8 cellular contexts compared by ENCODE assay signal in genomic region chr3:100634493-100635272, GRCh38. TPM values are rescaled to one million over a fixed set of nuclear protein-coding genes. Genes with fewer than 3 reads are reported as not detected.
DNase-seq lines count a peak whose midpoint lies in the region; ATAC-seq and TF ChIP-seq lines count a peak whose summit lies in the region.

No MANE protein-coding gene starts in this region.

- H3K27ac ChIP-seq in SJCRH30 = no peak overlapping the region

- no peak overlapping the region for H3K4me3 Mint-ChIP-seq in stimulated activated naive CD8-positive, alpha-beta T cell treated with anti-CD3 and anti-CD28 coated beads, Interleukin-15, amount 100 ng/mL, for 72 hours

- peaks cover 14% of the 10 kb centered on the region for H3K27me3 Mint-ChIP-seq in stimulated activated naive CD8-positive, alpha-beta T cell treated with anti-CD3 and anti-CD28 coated beads, Interleukin-15, amount 100 ng/mL, for 72 hours

- H3K36me3 ChIP-seq in SJCRH30 = no peaks in the 10 kb centered on the region

- ATAC-seq in HG02678 (IDR thresholded peaks at IDR 0.05; ENCODE audit: unreplicated experiment) (peak; percentile 56), HG03025 (IDR thresholded peaks at IDR 0.05; ENCODE audit: low FRiP score, unreplicated experiment) (no peak)
- peak; percentile 69 for ATAC-seq in stimulated activated naive CD8-positive, alpha-beta T cell treated with anti-CD3 and anti-CD28 coated beads, Interleukin-15, amount 100 ng/mL, for 72 hours

- DNase-seq in ELF-1 (ENCODE audit: low read depth, low spot score) (peak; percentile 23), SJCRH30 (peak; percentile 34 to 42), fibroblast of the aortic adventitia (ENCODE audit: low read depth) (peak; percentile 32)
- peak; percentile 29 to 34 for DNase-seq in stimulated activated naive CD8-positive, alpha-beta T cell treated with anti-CD3 and anti-CD28 coated beads, Interleukin-15, amount 100 ng/mL, for 72 hours
- DNase-seq in activated effector memory CD4-positive, alpha-beta T cell treated with anti-CD3 and anti-CD28 coated beads, Interleukin-2, amount 50 U/mL, for 16 hours = no peak
- no peak for DNase-seq in activated effector memory CD4-positive, alpha-beta T cell treated with Interleukin-2 at 50 U/mL for 16 hours

- no peaks in the 10 kb centered on the region for H3K9me3 ChIP-seq in SJCRH30 (replicated peaks)

- H3K4me3 ChIP-seq in SJCRH30 (no peak overlapping the region), fibroblast of the aortic adventitia (ENCODE audit: low read depth, low read length) (no peak overlapping the region)

- H3K4me1 ChIP-seq in SJCRH30 = no peaks in the 10 kb centered on the region

- H3K9me3 Mint-ChIP-seq in stimulated activated naive CD8-positive, alpha-beta T cell treated with anti-CD3 and anti-CD28 coated beads, Interleukin-15, amount 100 ng/mL, for 72 hours = no peaks in the 10 kb centered on the region

- H3K4me1 Mint-ChIP-seq in stimulated activated naive CD8-positive, alpha-beta T cell treated with anti-CD3 and anti-CD28 coated beads, Interleukin-15, amount 100 ng/mL, for 72 hours = no peaks in the 10 kb centered on the region

- no peaks in the 10 kb centered on the region for H3K27me3 ChIP-seq in SJCRH30

- TF ChIP-seq CTCF in fibroblast of the aortic adventitia (IDR thresholded peaks at IDR 0.05; ENCODE audit: insufficient read depth, low read length) = no peak

- no peak overlapping the region for H3K27ac Mint-ChIP-seq in stimulated activated naive CD8-positive, alpha-beta T cell treated with anti-CD3 and anti-CD28 coated beads, Interleukin-15, amount 100 ng/mL, for 72 hours

RNA-seq across cellular contexts. Expression of gene ADGRG7, which starts 25.3 kb away (rescaled TPM):
- not detected in 2 replicates for total RNA-seq in SJCRH30 (2014; rRNA removed; shearing (Covaris generic))
- not detected in 2 replicates for total RNA-seq in fibroblast of the aortic adventitia (ENCODE audit: low replicate concordance)

Comparison
In these comparisons a context has a peak if more than half of its experiments do, and no peak if none do; other contexts are left out.
1. DNase-seq: peak in ELF-1 (single experiment), SJCRH30 (2 of 2), fibroblast of the aortic adventitia (single experiment) and stimulated activated naive CD8-positive, alpha-beta T cell treated with anti-CD3 and anti-CD28 coated beads, Interleukin-15, amount 100 ng/mL, for 72 hours (2 of 2); none in activated effector memory CD4-positive, alpha-beta T cell treated with anti-CD3 and anti-CD28 coated beads, Interleukin-2, amount 50 U/mL, for 16 hours (single experiment) and activated effector memory CD4-positive, alpha-beta T cell treated with Interleukin-2 at 50 U/mL for 16 hours (single experiment).